8 cellular contexts compared by ENCODE assay signal in the genomic region with DNA sequence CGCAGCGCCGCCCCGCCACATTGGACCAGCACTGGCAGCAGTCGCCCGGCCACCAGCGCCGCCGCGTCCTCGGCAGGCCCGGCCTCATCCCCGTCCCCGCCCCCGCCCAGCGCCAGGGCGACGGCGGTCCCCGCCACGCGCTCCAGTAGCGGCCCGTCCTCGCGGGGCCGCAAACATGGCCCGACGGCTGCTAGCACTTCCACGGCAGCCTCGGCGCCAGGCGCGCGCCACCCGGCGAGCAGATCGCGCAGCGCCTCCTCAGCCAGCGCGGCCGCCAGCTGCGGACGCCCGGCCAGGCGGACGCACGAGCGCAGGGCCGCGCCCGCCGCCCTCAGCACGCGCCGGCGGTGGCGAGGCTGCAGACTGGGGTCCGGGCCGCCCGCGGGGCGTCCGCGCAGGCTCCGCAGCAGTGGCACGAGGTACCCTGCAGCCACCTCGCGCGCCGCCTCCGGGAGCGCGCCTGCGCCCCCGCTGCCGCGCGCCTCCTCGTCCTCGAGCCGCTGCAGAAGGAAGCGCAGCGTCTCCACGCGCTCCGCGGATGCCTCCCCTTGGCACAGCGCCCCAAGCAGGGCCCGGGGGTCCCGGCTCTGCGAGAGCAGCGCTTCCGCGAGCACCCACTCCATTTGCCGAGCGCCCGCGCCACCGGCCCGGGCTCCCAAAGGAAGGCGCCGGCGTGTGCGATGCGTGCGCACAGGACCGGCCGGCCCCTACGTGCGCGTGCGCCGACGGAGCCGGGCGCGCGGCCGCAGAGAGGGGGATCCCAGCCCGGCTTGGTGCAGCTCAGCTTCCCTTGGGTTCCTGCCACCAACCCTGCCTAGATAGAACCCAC. TPM values are rescaled to one million over a fixed set of nuclear protein-coding genes. Genes with fewer than 3 reads are reported as not detected.
DNase-seq lines count a peak whose midpoint lies in the region; ATAC-seq lines count a peak whose summit lies in the region.

TARBP1 (minus strand) TSS at position 699 of the 829 bp plus-strand sequence; CDS start at position 623, 76 bp downstream.

- peaks cover 24% of the 10 kb centered on the region for H3K4me1 ChIP-seq in HUES64 (ENCODE audit: insufficient read depth, low read length)

- peaks cover 30% of the 10 kb centered on the region for H3K27me3 ChIP-seq in HUES64 (ENCODE audit: insufficient read depth, low read length)

- H3K27ac Mint-ChIP-seq in activated T-cell treated with anti-CD3 and anti-CD28 coated beads, Interleukin-2, amount 50 U/mL, for 24 hours: peak within 1 kb of the TSS; percentile 79

- H3K4me3 ChIP-seq in HUES64 (ENCODE audit: low read length): peak within 1 kb of the TSS; percentile 89

- H3K36me3 Mint-ChIP-seq in activated T-cell treated with anti-CD3 and anti-CD28 coated beads, Interleukin-2, amount 50 U/mL, for 24 hours (ENCODE audit: low read depth): peaks cover 21% of the 10 kb centered on the region

- H3K9ac ChIP-seq in HUES64 (ENCODE audit: low read depth, low read length): peak within 1 kb of the TSS; percentile 90

- ATAC-seq in GM21447 (IDR thresholded peaks at IDR 0.05; ENCODE audit: unreplicated experiment) (peak; percentile 69), esophagus mucosa (peak; percentile 77)

- H3K9me3 Mint-ChIP-seq in activated T-cell treated with anti-CD3 and anti-CD28 coated beads, Interleukin-2, amount 50 U/mL, for 24 hours: no peaks in the 10 kb centered on the region

- DNase-seq in DMS153 (lab: John Stamatoyannopoulos, UW) (peak; percentile 7), OCI-M1 (lab: John Stamatoyannopoulos, UW) (peak; percentile 86), myocyte (ENCODE audit: low read depth) (peak; percentile 84)
- peak; percentile 89 for DNase-seq in activated T-cell treated with anti-CD3 and anti-CD28 coated beads, Interleukin-2, amount 50 U/mL, for 24 hours
- peak; percentile 47 to 55 for DNase-seq in stimulated activated CD8-positive, alpha-beta memory T cell treated with anti-CD3 and anti-CD28 coated beads, Interleukin-7, amount 100 ng/mL, for 48 hours (ENCODE audit: extremely low read depth in 1 of 2, low read depth in 1 of 2)

- H3K4me3 Mint-ChIP-seq in activated T-cell treated with anti-CD3 and anti-CD28 coated beads, Interleukin-2, amount 50 U/mL, for 24 hours: peak within 1 kb of the TSS; percentile 87

- peak within 1 kb of the TSS; percentile 76; the same call in 1 of the 2 replicates for H3K27ac ChIP-seq in HUES64 (ENCODE audit: low read depth, low read length)

- WGBS in HUES64: under 1% methylated on average over 122 of the region's 122 CpGs

- peaks cover 62% of the 10 kb centered on the region for H3K4me1 Mint-ChIP-seq in activated T-cell treated with anti-CD3 and anti-CD28 coated beads, Interleukin-2, amount 50 U/mL, for 24 hours (ENCODE audit: low read depth)

- H3K36me3 ChIP-seq in HUES64 (ENCODE audit: insufficient read depth, low read length): no peaks in the 10 kb centered on the region

- peaks cover 16% of the 10 kb centered on the region for H3K27me3 Mint-ChIP-seq in activated T-cell treated with anti-CD3 and anti-CD28 coated beads, Interleukin-2, amount 50 U/mL, for 24 hours

- no peaks in the 10 kb centered on the region for H3K9me3 ChIP-seq in HUES64 (ENCODE audit: insufficient read depth, low read depth, low read length)

RNA-seq across cellular contexts. Expression of gene TARBP1, which starts in this region (rescaled TPM):
- polyA plus RNA-seq in HUES64 (2013, experiment 1 of 2): 21.8 TPM
- 19.6 TPM for polyA plus RNA-seq in HUES64 (2013, experiment 2 of 2)
- total RNA-seq in esophagus mucosa: 21.0 TPM
- 14.5 and 14.8 TPM in 2 replicates for total RNA-seq in myocyte
- polyA plus RNA-seq in myocyte (2012): 13.5 TPM

Comparison
In these comparisons a context has a peak if more than half of its experiments do, and no peak if none do; other contexts are left out.
1. Peak in every context shown above with its lines: DNase-seq, ATAC-seq, H3K4me3 ChIP-seq and H3K27ac ChIP-seq.
2. DNase-seq: peak in every context shown above with its lines; median percentile 89 in activated T-cell treated with anti-CD3 and anti-CD28 coated beads, Interleukin-2, amount 50 U/mL, for 24 hours; 86 in OCI-M1; 84 in myocyte; 51 in stimulated activated CD8-positive, alpha-beta memory T cell treated with anti-CD3 and anti-CD28 coated beads, Interleukin-7, amount 100 ng/mL, for 48 hours; 7 in DMS153.